ENCODE assay signal across 1 cellular context in genomic region chr4:148747721-148748268, GRCh38.
TF ChIP-seq lines count a peak whose summit lies in the region.

No MANE protein-coding gene starts in this region.

TF ChIP-seq in IMR-90, 13 proteins besides CTCF, POLR2A, EP300 and RAD21:
- no peak for TF ChIP-seq ELK1 (IDR thresholded peaks at IDR 0.05; ENCODE audit: borderline replicate concordance, low read depth, low read length)
- TF ChIP-seq CEBPB (IDR thresholded peaks at IDR 0.05; ENCODE audit: low read depth, low read length) = no peak
TF ChIP-seq in IMR-90: peak in this region for 0.
